7 cellular contexts compared by ENCODE assay signal in the genomic region with DNA sequence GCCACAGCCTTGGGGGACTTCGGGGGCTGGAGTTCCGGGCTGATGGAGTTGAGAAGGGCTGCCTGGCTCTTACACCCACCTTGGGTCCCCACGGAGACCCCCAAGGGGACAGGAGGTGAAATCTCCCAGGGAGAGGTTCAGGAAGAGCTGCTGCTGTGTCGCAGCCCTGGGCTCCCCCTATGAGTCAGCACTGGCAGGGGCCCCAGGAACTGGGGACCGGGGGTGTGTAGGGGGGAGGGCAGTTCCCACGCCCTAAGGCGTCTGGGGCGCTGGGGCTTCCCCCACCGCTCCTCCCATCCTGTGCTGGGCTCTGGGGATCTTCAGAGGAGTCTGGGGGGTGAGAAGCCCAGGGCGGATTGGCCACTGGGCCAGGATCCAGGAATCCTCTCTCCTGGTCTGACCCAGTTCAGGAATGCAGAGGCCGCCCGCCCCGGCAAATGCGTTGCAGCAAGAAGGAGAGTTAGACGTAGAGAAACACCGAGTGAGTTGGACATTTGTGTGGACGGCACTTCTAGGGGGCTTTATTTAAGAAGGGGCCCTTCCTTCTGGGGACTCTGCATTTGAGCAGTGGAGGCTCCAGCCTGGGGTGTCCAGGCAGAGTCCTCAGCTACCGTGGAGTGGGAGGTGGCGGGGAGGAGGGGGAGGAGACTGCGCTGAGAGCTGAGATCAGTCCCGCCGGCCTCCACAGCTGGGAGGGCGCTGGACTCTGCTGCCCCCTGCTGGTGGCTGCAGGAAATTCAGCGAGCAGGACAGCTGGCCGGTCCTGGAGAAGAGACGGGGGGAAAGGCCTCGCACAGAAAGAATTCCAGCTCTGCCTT. TPM values are rescaled to one million over a fixed set of nuclear protein-coding genes. Genes with fewer than 3 reads are reported as not detected.
DNase-seq lines count a peak whose midpoint lies in the region; ATAC-seq, FAIRE-seq and TF ChIP-seq lines count a peak whose summit lies in the region.

No MANE protein-coding gene starts in this region.

- no peaks in the 10 kb centered on the region for H3K9me3 ChIP-seq in iPS-18a (ENCODE audit: control insufficient read depth, low read depth, low read length)
- no peaks in the 10 kb centered on the region for H3K9me3 ChIP-seq in skeletal muscle satellite cell (replicated peaks; ENCODE audit: low read length)

- peak; percentile 92 for DNase-seq in GM12891 (ENCODE audit: insufficient read length, low spot score)
- DNase-seq in NCI-H146 (lab: John Stamatoyannopoulos, UW) = peak; percentile 83

- peak; percentile 74 for TF ChIP-seq POLR2A in GM12891 (IDR thresholded peaks at IDR 0.05; ENCODE audit: low read depth, low read length)

- peak overlapping the region; percentile 90 for H3K4me2 ChIP-seq in skeletal muscle satellite cell (ENCODE audit: low read length)

- H3K4me3 ChIP-seq in iPS-18a (ENCODE audit: low read length) = peak overlapping the region; percentile 68
- H3K4me3 ChIP-seq in skeletal muscle satellite cell (ENCODE audit: low read length) = peak overlapping the region; percentile 68

- H3K27ac ChIP-seq in iPS-18a (ENCODE audit: low read length) = no peak overlapping the region

- peaks cover 52% of the 10 kb centered on the region for H3K4me1 Mint-ChIP-seq in brain

- peak; percentile 97 to 98 for TF ChIP-seq CTCF in brain (conservative IDR thresholded peaks at IDR 0.05)

- peak overlapping the region; percentile 74 to 85 (median 77) for H3K4me3 Mint-ChIP-seq in brain

- H3K36me3 ChIP-seq in iPS-18a (ENCODE audit: control insufficient read depth, low read depth, low read length) (no peaks in the 10 kb centered on the region), skeletal muscle satellite cell (ENCODE audit: insufficient read depth, low read length) (no peaks in the 10 kb centered on the region)

- no peaks in the 10 kb centered on the region for H3K27me3 Mint-ChIP-seq in brain

- FAIRE-seq in GM12891 (lab: Jason Lieb, UNC) (peak; percentile 97), TTC549 (lab: Jason Lieb, UNC) (peak; percentile 75)

- H3K27me3 ChIP-seq in iPS-18a (ENCODE audit: control insufficient read depth, insufficient read depth, low read length) (peaks cover 45% of the 10 kb centered on the region), skeletal muscle satellite cell (ENCODE audit: control insufficient read depth, insufficient read depth, low read length) (no peaks in the 10 kb centered on the region)

- H3K9ac ChIP-seq in iPS-18a (ENCODE audit: low read length) (no peak overlapping the region), skeletal muscle satellite cell (ENCODE audit: low read depth, low read length) (peak overlapping the region; percentile 91)

- H3K9me3 Mint-ChIP-seq in brain = peaks cover 0 to 4% (median 0%) of the 10 kb centered on the region in 5 experiments

- H3K4me1 ChIP-seq in iPS-18a (ENCODE audit: control insufficient read depth, low read depth, low read length) (no peaks in the 10 kb centered on the region), skeletal muscle satellite cell (ENCODE audit: control insufficient read depth, insufficient read depth, low read length) (peaks cover 32% of the 10 kb centered on the region)

- ATAC-seq in HG02852 (IDR thresholded peaks at IDR 0.05; ENCODE audit: unreplicated experiment) = peak; percentile 70

- H3K36me3 Mint-ChIP-seq in brain = no peaks in the 10 kb centered on the region

- peak overlapping the region; percentile 66 to 94 (median 92) for H3K27ac Mint-ChIP-seq in brain

TF ChIP-seq in GM12891, 5 proteins besides CTCF, POLR2A, EP300 and RAD21:
- TF ChIP-seq PAX5 (IDR thresholded peaks at IDR 0.05; ENCODE audit: insufficient read depth, low read length, severe bottlenecking) (no peak), POLR2AphosphoS5 (IDR thresholded peaks at IDR 0.05; ENCODE audit: low read depth, low read length) (peak; percentile 66), POU2F2 (IDR thresholded peaks at IDR 0.05; ENCODE audit: low read depth, low read length) (peak; percentile 51; the same call in 1 of the 2 replicates), SPI1 (IDR thresholded peaks at IDR 0.05; ENCODE audit: low read depth, low read length) (peak; percentile 36; the same call in 1 of the 2 replicates)

RNA-seq across cellular contexts. Expression of a gene that starts 15.0 kb away (rescaled TPM):
- polyA plus RNA-seq in GM12891 (2012; ENCODE audit: low read depth, missing spikeins) = 2.0 TPM
- 14.6 TPM for polyA plus RNA-seq in brain (ENCODE audit: insufficient read depth, low read depth, low replicate concordance)
- total RNA-seq in skeletal muscle satellite cell (2012; rRNA removed) = not detected in 2 replicates

RNA-seq across cellular contexts. Expression of a gene that starts 44.0 kb away (rescaled TPM):
- 0.56 TPM for polyA plus RNA-seq in GM12891 (2012; ENCODE audit: low read depth, missing spikeins)
- polyA plus RNA-seq in brain (ENCODE audit: insufficient read depth, low read depth, low replicate concordance) = 19.0 TPM
- total RNA-seq in skeletal muscle satellite cell (2012; rRNA removed) = under 0.01 and 0.22 TPM in 2 replicates

RNA-seq across cellular contexts. Expression of a gene that starts 44.1 kb away (rescaled TPM):
- 11.5 TPM for polyA plus RNA-seq in GM12891 (2012; ENCODE audit: low read depth, missing spikeins)
- 75.2 TPM for polyA plus RNA-seq in brain (ENCODE audit: insufficient read depth, low read depth, low replicate concordance)
- total RNA-seq in skeletal muscle satellite cell (2012; rRNA removed) = 9.0 and 12.7 TPM in 2 replicates
